19 cellular contexts compared by ENCODE assay signal in genomic region chr9:122248448-122248865, GRCh38. TPM values are rescaled to one million over a fixed set of nuclear protein-coding genes. Genes with fewer than 3 reads are reported as not detected.
A peak's percentile ranks its signal among the peaks of the same experiment; 100 is the strongest.
DNase-seq lines count a peak whose midpoint lies in the region; ATAC-seq, FAIRE-seq and TF ChIP-seq lines count a peak whose summit lies in the region.
"Had no signal": no experiment of that assay in that cellular context is flagged by ENCODE, and none has a peak within 500 bp of the region (broad histone marks: within the 10 kb centered on the region; RNA-seq: fewer than 3 reads in every experiment).

No MANE protein-coding gene starts in this region.

- H3K36me3 ChIP-seq in bronchial epithelial cell (ENCODE audit: control insufficient read depth, insufficient read depth, low read length) (peaks cover 16% of the 10 kb centered on the region), psoas muscle (ENCODE audit: insufficient read depth in 1 of 2, low read depth in 1 of 2) (peaks cover 22 to 92% of the 10 kb centered on the region in 2 donors)

- FAIRE-seq in bronchial epithelial cell (lab: Jason Lieb, UNC): no peak
- FAIRE-seq: RCC 7860 had no signal

- TF ChIP-seq CTCF in bronchial epithelial cell (IDR thresholded peaks at IDR 0.05; ENCODE audit: insufficient read depth, low read length, severe bottlenecking) (no peak), psoas muscle (IDR thresholded peaks at IDR 0.05) (no peak)

- H3K27me3 ChIP-seq in bronchial epithelial cell (ENCODE audit: control insufficient read depth, insufficient read depth, low read length) (no peaks in the 10 kb centered on the region), psoas muscle (ENCODE audit: insufficient read depth in 3 of 3, low read length in 2 of 3) (no peaks in the 10 kb centered on the region)

- DNase-seq in HPDE6-E6E7 (ENCODE audit: extremely low spot score) (peak; percentile 69), bronchial epithelial cell (ENCODE audit: low read depth) (peak; percentile 88), glomerular endothelial cell (ENCODE audit: extremely low read depth, low read depth, low spot score) (peak; percentile 77), psoas muscle (no peak), SIG-M5 (lab: John Stamatoyannopoulos, UW) (no peak), GM19238 (ENCODE audit: insufficient read length, low spot score) (no peak), Right ventricle myocardium inferior (ENCODE audit: missing footprints) (no peak)
- DNase-seq: CD4-positive, CD25-positive, alpha-beta regulatory T cell; DMS53; H9; MV-4-11; NCI-H1417 treated with DMSO at 0.1 percent for 48 hours; NCI-H2029; NCI-H510A treated with DMSO at 0.1 percent for 48 hours had no signal

- 45 to 75% (median 68%) methylated on average over 5 of the region's 5 CpGs for WGBS in psoas muscle, 3 donors

- H3K4me3 ChIP-seq in bronchial epithelial cell (ENCODE audit: low read depth, low read length): no peak overlapping the region
- H3K4me3 ChIP-seq in psoas muscle: no peak overlapping the region

- intact Hi-C loops in psoas muscle (cut with DNase I): no loop called here
- intact Hi-C loops in Right ventricle myocardium inferior (cut with DNase I): no loop called here

- H3K9me3 ChIP-seq in psoas muscle: no peaks in the 10 kb centered on the region

- peaks cover 6% of the 10 kb centered on the region for H3K4me1 ChIP-seq in psoas muscle

- peak in 3 of 4 donors; percentile 48 to 87 (median 87) for ATAC-seq in psoas muscle
- no peak for ATAC-seq in HG02981 (IDR thresholded peaks at IDR 0.05; ENCODE audit: unreplicated experiment)
- ATAC-seq in Right ventricle myocardium inferior: no peak

- H3K27ac ChIP-seq in psoas muscle: no peak overlapping the region

RNA-seq across cellular contexts. Expression of gene RBM18, which starts 16.2 kb away (rescaled TPM):
- total RNA-seq in bronchial epithelial cell (8.4 and 9.5 TPM in 2 replicates), glomerular endothelial cell (8.7 and 16.9 TPM in 2 replicates), psoas muscle (10 to 100 TPM; 33.7 to 41.7 (median 37.7) TPM), Right ventricle myocardium inferior (38.5 TPM)
- polyA plus RNA-seq in psoas muscle: 10 to 100 TPM; 16.8 to 27.1 (median 22.3) TPM

RNA-seq across cellular contexts. Expression of gene MRRF, which starts 16.2 kb away (rescaled TPM):
- total RNA-seq in bronchial epithelial cell: 30.7 and 52.7 TPM in 2 replicates
- total RNA-seq in glomerular endothelial cell: 20.2 and 26.7 TPM in 2 replicates
- 10 to 100 TPM; 23.5 to 50.9 (median 39.0) TPM for total RNA-seq in psoas muscle
- polyA plus RNA-seq in psoas muscle: 10 to 100 TPM; 42.6 to 61.4 (median 42.8) TPM
- total RNA-seq in Right ventricle myocardium inferior: 39.1 TPM

RNA-seq across cellular contexts. Expression of gene LHX6, which starts 19.7 kb away (rescaled TPM):
- total RNA-seq in bronchial epithelial cell (0.13 and 0.26 TPM in 2 replicates), glomerular endothelial cell (31.7 and 32.0 TPM in 2 replicates), psoas muscle (1 to 10 TPM; 1.3 to 6.0 (median 3.0) TPM), Right ventricle myocardium inferior (6.1 TPM)
- polyA plus RNA-seq in psoas muscle: 1 to 10 TPM in 2 of 3 donors, under 1 TPM in 1; 1.00 to 2.4 (median 1.6) TPM
- total RNA-seq: A673; CD4-positive, CD25-positive, alpha-beta regulatory T cell; HT-29 had no signal
- polyA plus RNA-seq: CD4-positive, CD25-positive, alpha-beta regulatory T cell; IgD-negative memory B cell had no signal

Comparison
In these comparisons a context has a peak if more than half of its experiments do, and no peak if none do; other contexts are left out.
1. DNase-seq: peak in HPDE6-E6E7 (single experiment), bronchial epithelial cell (single experiment) and glomerular endothelial cell (single experiment); none in psoas muscle (0 of 2), SIG-M5 (single experiment), GM19238 (single experiment) and Right ventricle myocardium inferior (single experiment).
2. ATAC-seq: peak in psoas muscle (3 of 4); none in HG02981 (single experiment) and Right ventricle myocardium inferior (single experiment).